1 cellular context compared by ENCODE assay signal in genomic region chr13:77513719-77514335, GRCh38.
TF ChIP-seq lines count a peak whose summit lies in the region.

No MANE protein-coding gene starts in this region.

TF ChIP-seq in GM23338, 12 proteins besides CTCF, POLR2A, EP300 and RAD21 (continued from another document):
- TF ChIP-seq, protein P1, sequence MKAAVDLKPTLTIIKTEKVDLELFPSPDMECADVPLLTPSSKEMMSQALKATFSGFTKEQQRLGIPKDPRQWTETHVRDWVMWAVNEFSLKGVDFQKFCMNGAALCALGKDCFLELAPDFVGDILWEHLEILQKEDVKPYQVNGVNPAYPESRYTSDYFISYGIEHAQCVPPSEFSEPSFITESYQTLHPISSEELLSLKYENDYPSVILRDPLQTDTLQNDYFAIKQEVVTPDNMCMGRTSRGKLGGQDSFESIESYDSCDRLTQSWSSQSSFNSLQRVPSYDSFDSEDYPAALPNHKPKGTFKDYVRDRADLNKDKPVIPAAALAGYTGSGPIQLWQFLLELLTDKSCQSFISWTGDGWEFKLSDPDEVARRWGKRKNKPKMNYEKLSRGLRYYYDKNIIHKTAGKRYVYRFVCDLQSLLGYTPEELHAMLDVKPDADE (IDR thresholded peaks at IDR 0.05): no peak
- no peak for TF ChIP-seq NANOG (IDR thresholded peaks at IDR 0.05; ENCODE audit: borderline replicate concordance)
